Comparison of ENCODE assay signal across 11 cellular contexts in genomic region chr11:119099707-119100106, GRCh38. TPM values are rescaled to one million over a fixed set of nuclear protein-coding genes. Genes with fewer than 3 reads are reported as not detected.
DNase-seq lines count a peak whose midpoint lies in the region; ATAC-seq, FAIRE-seq and TF ChIP-seq lines count a peak whose summit lies in the region.
"Had no signal": no experiment of that assay in that cellular context is flagged by ENCODE, and none has a peak within 500 bp of the region (broad histone marks: within the 10 kb centered on the region; RNA-seq: fewer than 3 reads in every experiment).

No MANE protein-coding gene starts in this region.

- no TSS peak for BruUV-seq in GM12878 (replicated peaks; lab: Mats Ljungman, UMichigan)

- H3K36me3 Mint-ChIP-seq in activated naive CD4-positive, alpha-beta T cell treated with anti-CD3 and anti-CD28 coated beads, Interleukin-2, amount 10 ng/mL, durations not matched to agents 7 days and 5 days: peaks cover 44% of the 10 kb centered on the region
- H3K36me3 Mint-ChIP-seq in stimulated activated effector memory CD8-positive, alpha-beta T cell treated with anti-CD3 and anti-CD28 coated beads, Interleukin-12 subunit alpha, Interleukin-12 subunit beta, amount 100 ng/mL, for 72 hours: peaks cover 72% of the 10 kb centered on the region

- RAD21 ChIA-PET in GM12878 (lab: Charles Lee; ENCODE audit: unreplicated experiment): interaction anchor here (0.8 kb wide), 1 partner anchor 9 kb away, joined by 3 read pairs; no protein-coding TSS in a partner anchor

- H3K4me3 Mint-ChIP-seq in activated naive CD4-positive, alpha-beta T cell treated with anti-CD3 and anti-CD28 coated beads, Interleukin-2, amount 10 ng/mL, durations not matched to agents 7 days and 5 days: peak overlapping the region; percentile 92
- H3K4me3 Mint-ChIP-seq in stimulated activated effector memory CD8-positive, alpha-beta T cell treated with anti-CD3 and anti-CD28 coated beads, Interleukin-12 subunit alpha, Interleukin-12 subunit beta, amount 100 ng/mL, for 72 hours: peak overlapping the region; percentile 88

- TF ChIP-seq EP300 in GM12878 (IDR thresholded peaks at IDR 0.05; ENCODE audit: borderline replicate concordance in 1 of 2, control insufficient read depth in 1 of 2, low read depth in 2 of 2, low read length in 2 of 2): no peak

- POLR2A ChIA-PET in GM12878 (lab: Charles Lee): interaction anchor here (1.0 to 6.8 kb wide), 4 partner anchors 12 to 81 kb away, joined by 3 to 69 read pairs (median 4); partner anchors contain the start of genes HMBS and TRAPPC4

- in situ Hi-C loops in GM12878 (cut with MboI): no loop called here

- peak overlapping the region; percentile 36 for H3K27ac ChIP-seq in OCI-LY1 (ENCODE audit: low read depth, low read length, poor library complexity, severe bottlenecking)
- no peak overlapping the region for H3K27ac ChIP-seq in GM12878 (ENCODE audit: control insufficient read depth, insufficient read depth)

- TF ChIP-seq CTCF in OCI-LY1 (IDR thresholded peaks at IDR 0.05; ENCODE audit: low read length) (no peak), GM12878 (IDR thresholded peaks at IDR 0.05 in 2 of 3, conservative IDR thresholded peaks at IDR 0.05 in 1 of 3; ENCODE audit: control insufficient read depth in 2 of 3, extremely low read depth in 1 of 3, insufficient read depth in 1 of 3, low read depth in 3 of 3, low read length in 3 of 3) (no peak)

- H3K27me3 Mint-ChIP-seq in activated naive CD4-positive, alpha-beta T cell treated with anti-CD3 and anti-CD28 coated beads, Interleukin-2, amount 10 ng/mL, durations not matched to agents 7 days and 5 days: peaks cover 9% of the 10 kb centered on the region

- H3K36me3 ChIP-seq in OCI-LY1 (ENCODE audit: insufficient read depth, low read length) (peaks cover 36% of the 10 kb centered on the region), GM12878 (ENCODE audit: control insufficient read depth in 2 of 2, insufficient read depth in 2 of 2, low read length in 1 of 2) (peaks cover 6 to 7% of the 10 kb centered on the region in 2 experiments; a peak in 3 of 4 replicates)

- SMC1A ChIA-PET in GM12878 (lab: Charles Lee; ENCODE audit: uncharacterized antibody, unreplicated experiment): interaction anchor here (0.7 to 1.1 kb wide), 3 partner anchors 15 to 80 kb away, joined by 3 to 4 read pairs (median 3); partner anchors contain the start of gene HMBS

- H3K9me3 ChIP-seq in OCI-LY1 (ENCODE audit: low read length) (no peaks in the 10 kb centered on the region), GM12878 (replicated peaks; ENCODE audit: control insufficient read depth, insufficient read depth, low read length) (no peaks in the 10 kb centered on the region)

- no peaks in the 10 kb centered on the region for H3K9me2 ChIP-seq in OCI-LY1 (ENCODE audit: low read depth, low read length)

- peaks cover 70% of the 10 kb centered on the region for H3K4me1 Mint-ChIP-seq in activated naive CD4-positive, alpha-beta T cell treated with anti-CD3 and anti-CD28 coated beads, Interleukin-2, amount 10 ng/mL, durations not matched to agents 7 days and 5 days
- peaks cover 40% of the 10 kb centered on the region for H3K4me1 Mint-ChIP-seq in stimulated activated effector memory CD8-positive, alpha-beta T cell treated with anti-CD3 and anti-CD28 coated beads, Interleukin-12 subunit alpha, Interleukin-12 subunit beta, amount 100 ng/mL, for 72 hours

- 33% methylated on average over 2 of the region's 6 CpGs for WGBS in GM12878 (ENCODE audit: insufficient coverage, insufficient replicate concordance, low lambda C conversion rate, missing lambda C conversion rate)

- no peaks in the 10 kb centered on the region; the same call in 1 of the 2 replicates for H3F3A ChIP-seq in OCI-LY1 (ENCODE audit: insufficient read depth, low read length)

- H3K79me2 ChIP-seq in OCI-LY1 (ENCODE audit: insufficient read depth, low read length) (peaks cover 5% of the 10 kb centered on the region; the same call in 1 of the 2 replicates), GM12878 (ENCODE audit: control insufficient read depth, insufficient read depth, low read length) (peaks cover 29% of the 10 kb centered on the region)

- peak overlapping the region; percentile 97; the same call in 1 of the 2 replicates for H3K4me2 ChIP-seq in OCI-LY1 (ENCODE audit: low read length)
- H3K4me2 ChIP-seq in GM12878 (ENCODE audit: control insufficient read depth, insufficient read depth): peak overlapping the region; percentile 90

- no peak for DNase-seq in activated naive CD4-positive, alpha-beta T cell treated with anti-CD3 and anti-CD28 coated beads, Interleukin-2, amount 10 ng/mL, durations not matched to agents 7 days and 5 days
- no peak for DNase-seq in activated naive CD4-positive, alpha-beta T cell treated with Interleukin-2 at 50 U/mL for 16 hours
- no peak for DNase-seq in GM12878 (ENCODE audit: low read depth, low spot score)
- DNase-seq in stimulated activated effector memory CD8-positive, alpha-beta T cell treated with anti-CD3 and anti-CD28 coated beads, Interleukin-12 subunit alpha, Interleukin-12 subunit beta, amount 100 ng/mL, for 72 hours (ENCODE audit: low spot score in 2 of 2): no peak
- DNase-seq in HuH-7.5 (ENCODE audit: low spot score): no peak
- no peak for DNase-seq in effector CD4-positive, alpha-beta T cell
- DNase-seq in activated gamma-delta T cell treated with Interleukin-2 at 50 U/mL for 16 hours: no peak
- DNase-seq: effector memory CD4-positive, alpha-beta T cell; occipital lobe; stimulated activated CD4-positive, alpha-beta T cell treated with anti-CD3 and anti-CD28 coated beads, Interleukin-15, amount 100 ng/mL, for 24 hours had no signal

- H4K20me1 ChIP-seq in OCI-LY1 (ENCODE audit: insufficient read depth, low read length) (no peaks in the 10 kb centered on the region), GM12878 (ENCODE audit: control insufficient read depth, insufficient read depth) (no peaks in the 10 kb centered on the region)

- H3K9me3 Mint-ChIP-seq in activated naive CD4-positive, alpha-beta T cell treated with anti-CD3 and anti-CD28 coated beads, Interleukin-2, amount 10 ng/mL, durations not matched to agents 7 days and 5 days: no peaks in the 10 kb centered on the region
- H3K9me3 Mint-ChIP-seq in stimulated activated effector memory CD8-positive, alpha-beta T cell treated with anti-CD3 and anti-CD28 coated beads, Interleukin-12 subunit alpha, Interleukin-12 subunit beta, amount 100 ng/mL, for 72 hours: no peaks in the 10 kb centered on the region

- no peak overlapping the region; the same call in 1 of the 2 replicates for H3K9ac ChIP-seq in OCI-LY1 (ENCODE audit: low read length)
- no peak overlapping the region for H3K9ac ChIP-seq in GM12878 (ENCODE audit: control insufficient read depth, insufficient read depth, low read length)

- no peak for TF ChIP-seq RAD21 in GM12878 (IDR thresholded peaks at IDR 0.05; ENCODE audit: insufficient read depth, low read depth, low read length)

- peaks cover 47% of the 10 kb centered on the region for H3K4me1 ChIP-seq in OCI-LY1 (ENCODE audit: insufficient read depth, low read length, severe bottlenecking)
- peaks cover 20% of the 10 kb centered on the region for H3K4me1 ChIP-seq in GM12878 (ENCODE audit: control insufficient read depth, insufficient read depth, low read length)

- CTCF ChIA-PET in activated naive CD4-positive, alpha-beta T cell treated with anti-CD3 and anti-CD28 coated beads, Interleukin-2, amount 10 ng/mL, durations not matched to agents 7 days and 5 days (lab: Charles Lee): interaction anchor here (0.6 to 1.7 kb wide), 5 partner anchors 9 to 61 kb away, joined by 3 to 6 read pairs (median 3); no protein-coding TSS in a partner anchor
- CTCF ChIA-PET in GM12878 (lab: Yijun Ruan, JAX): interaction anchor here (0.7 to 1.7 kb wide), 10 partner anchors 9 to 226 kb away, joined by 3 to 13 read pairs (median 4); partner anchors contain the start of genes HINFP and VPS11

- intact Hi-C loops in GM12878 (cut with micrococcal nuclease; ENCODE audit: unreplicated experiment): loop anchor here (5.0 kb wide), 2 partner anchors 82 to 172 kb away; partner anchors contain the start of genes BCL9L, RPS25 and TRAPPC4

- H3K4me3 ChIP-seq in OCI-LY1 (ENCODE audit: low read depth, low read length, poor library complexity, severe bottlenecking): peak overlapping the region; percentile 98
- peak overlapping the region; percentile 97; the same call in 1 of the 2 replicates for H3K4me3 ChIP-seq in GM12878

- ATAC-seq in GM12878: no peak
- no peak for ATAC-seq in stimulated activated effector memory CD8-positive, alpha-beta T cell treated with anti-CD3 and anti-CD28 coated beads, Interleukin-12 subunit alpha, Interleukin-12 subunit beta, amount 100 ng/mL, for 72 hours

- H2AFZ ChIP-seq in OCI-LY1 (ENCODE audit: low read length) (no peak overlapping the region), GM12878 (ENCODE audit: control insufficient read depth, low read depth, low read length) (no peak overlapping the region)

- peak overlapping the region; percentile 64 for H3K27ac Mint-ChIP-seq in activated naive CD4-positive, alpha-beta T cell treated with anti-CD3 and anti-CD28 coated beads, Interleukin-2, amount 10 ng/mL, durations not matched to agents 7 days and 5 days
- H3K27ac Mint-ChIP-seq in stimulated activated effector memory CD8-positive, alpha-beta T cell treated with anti-CD3 and anti-CD28 coated beads, Interleukin-12 subunit alpha, Interleukin-12 subunit beta, amount 100 ng/mL, for 72 hours: peak overlapping the region; percentile 97

- no peaks in the 10 kb centered on the region for H3K27me3 ChIP-seq in OCI-LY1 (ENCODE audit: insufficient read depth, low read length)
- H3K27me3 ChIP-seq in GM12878 (replicated peaks in 1 of 2; ENCODE audit: control insufficient read depth in 2 of 2, insufficient read depth in 2 of 2, low read length in 1 of 2): no peaks in the 10 kb centered on the region

- no peak for FAIRE-seq in GM12878 (lab: Jason Lieb, UNC)

- TF ChIP-seq POLR2A in GM12878 (IDR thresholded peaks at IDR 0.05; ENCODE audit: low read depth, low read length): no peak

RNA-seq across cellular contexts. Expression of gene DPAGT1, which starts 1.9 kb away (rescaled TPM):
- 45.8 and 50.1 TPM in 2 replicates for total RNA-seq in GM12878 (2013; cell fraction: nucleolus; rRNA removed)
- total RNA-seq in GM12878 (2014; rRNA removed): 34.8 and 38.3 TPM in 2 replicates
- 16.9 and 20.5 TPM in 2 replicates for total RNA-seq in GM12878 (2014; rRNA removed; fragmentation: Illumina TruSeq; extraction: Trizol)
- 46.6 and 54.8 TPM in 2 replicates for total RNA-seq in GM12878 (2021)
- 18.8 TPM for polyA plus RNA-seq in GM12878 (2011; ENCODE audit: low read depth)
- 36.2 and 65.5 TPM in 2 replicates for polyA plus RNA-seq in GM12878 (2011; rRNA removed)
- polyA plus RNA-seq in GM12878 (2011; cell fraction: cytosol; rRNA removed): 80.5 and 114 TPM in 2 replicates
- 206 and 226 TPM in 2 replicates for polyA plus RNA-seq in GM12878 (2011; cell fraction: nucleus; rRNA removed)
- polyA plus RNA-seq in GM12878 (2012): 20.7 and 24.9 TPM in 2 replicates
- polyA plus RNA-seq in GM12878 (2014; fragmentation: Illumina TruSeq; extraction: Trizol): 53.7 and 54.1 TPM in 2 replicates
- polyA plus RNA-seq in GM12878 (2014; fragmentation: Nextera tagmentation; extraction: Ambion mirVana): 10 to 100 TPM; 33.0 to 47.8 TPM
- polyA plus RNA-seq in GM12878 (2014; rRNA removed): 48.9 and 57.6 TPM in 2 replicates
- 10 to 100 TPM; 93.1 to 95.6 TPM for polyA plus RNA-seq in GM12878 (2016; fragmentation: Nextera tagmentation; extraction: Ambion mirVana)
- 59.2 and 67.6 TPM in 2 replicates for polyA minus RNA-seq in GM12878 (2011; rRNA and poly(A)+ RNA removed)
- 12.3 and 27.4 TPM in 2 replicates for polyA minus RNA-seq in GM12878 (2011; cell fraction: cytosol; rRNA and poly(A)+ RNA removed)
- 46.2 and 64.6 TPM in 2 replicates for polyA minus RNA-seq in GM12878 (2011; cell fraction: nucleus; rRNA and poly(A)+ RNA removed)

RNA-seq across cellular contexts. Expression of gene C2CD2L, which starts 7.4 kb away (rescaled TPM):
- 17.0 and 19.5 TPM in 2 replicates for total RNA-seq in GM12878 (2013; cell fraction: nucleolus; rRNA removed)
- total RNA-seq in GM12878 (2014; rRNA removed): 4.7 and 4.9 TPM in 2 replicates
- 3.9 and 4.8 TPM in 2 replicates for total RNA-seq in GM12878 (2014; rRNA removed; fragmentation: Illumina TruSeq; extraction: Trizol)
- 9.6 and 11.0 TPM in 2 replicates for total RNA-seq in GM12878 (2021)
- polyA plus RNA-seq in GM12878 (2011; ENCODE audit: low read depth): 2.8 TPM
- polyA plus RNA-seq in GM12878 (2011; rRNA removed): 2.9 and 5.2 TPM in 2 replicates
- polyA plus RNA-seq in GM12878 (2011; cell fraction: cytosol; rRNA removed): 6.3 and 7.7 TPM in 2 replicates
- 30.6 and 39.5 TPM in 2 replicates for polyA plus RNA-seq in GM12878 (2011; cell fraction: nucleus; rRNA removed)
- 5.1 and 6.4 TPM in 2 replicates for polyA plus RNA-seq in GM12878 (2012)
- 2.7 and 7.3 TPM in 2 replicates for polyA plus RNA-seq in GM12878 (2014; fragmentation: Illumina TruSeq; extraction: Trizol)
- under 1 TPM; 0.21 to 0.42 TPM for polyA plus RNA-seq in GM12878 (2014; fragmentation: Nextera tagmentation; extraction: Ambion mirVana)
- 7.4 and 10.5 TPM in 2 replicates for polyA plus RNA-seq in GM12878 (2014; rRNA removed)
- 1 to 10 TPM; 3.1 to 5.5 TPM for polyA plus RNA-seq in GM12878 (2016; fragmentation: Nextera tagmentation; extraction: Ambion mirVana)
- 6.0 and 14.5 TPM in 2 replicates for polyA minus RNA-seq in GM12878 (2011; rRNA and poly(A)+ RNA removed)
- polyA minus RNA-seq in GM12878 (2011; cell fraction: cytosol; rRNA and poly(A)+ RNA removed): 3.7 and 5.4 TPM in 2 replicates
- polyA minus RNA-seq in GM12878 (2011; cell fraction: nucleus; rRNA and poly(A)+ RNA removed): 15.1 and 20.1 TPM in 2 replicates

RNA-seq across cellular contexts. Expression of gene HMBS, which starts 15.0 kb away (rescaled TPM):
- total RNA-seq in GM12878 (2013; cell fraction: nucleolus; rRNA removed): 13.3 and 13.5 TPM in 2 replicates
- total RNA-seq in GM12878 (2014; rRNA removed) (15.8 and 20.8 TPM in 2 replicates), GM12878 (2014; rRNA removed; fragmentation: Illumina TruSeq; extraction: Trizol) (20.3 and 21.2 TPM in 2 replicates), GM12878 (2021) (50.6 and 53.0 TPM in 2 replicates)
- 18.7 TPM for polyA plus RNA-seq in GM12878 (2011; ENCODE audit: low read depth)
- polyA plus RNA-seq in GM12878 (2011; rRNA removed) (39.6 and 52.0 TPM in 2 replicates), GM12878 (2014; fragmentation: Illumina TruSeq; extraction: Trizol) (39.3 and 47.4 TPM in 2 replicates), GM12878 (2014; fragmentation: Nextera tagmentation; extraction: Ambion mirVana) (10 to 100 TPM; 17.7 to 27.6 TPM), GM12878 (2014; rRNA removed) (54.5 and 63.0 TPM in 2 replicates), GM12878 (2016; fragmentation: Nextera tagmentation; extraction: Ambion mirVana) (10 to 100 TPM; 92.4 to 96.7 TPM)
- polyA plus RNA-seq in GM12878 (2011; cell fraction: cytosol; rRNA removed): 65.9 and 86.7 TPM in 2 replicates
- 84.9 and 101 TPM in 2 replicates for polyA plus RNA-seq in GM12878 (2011; cell fraction: nucleus; rRNA removed)
- polyA plus RNA-seq in GM12878 (2012): 19.2 and 23.6 TPM in 2 replicates
- 39.4 and 52.7 TPM in 2 replicates for polyA minus RNA-seq in GM12878 (2011; rRNA and poly(A)+ RNA removed)
- polyA minus RNA-seq in GM12878 (2011; cell fraction: cytosol; rRNA and poly(A)+ RNA removed): 16.6 and 17.5 TPM in 2 replicates
- polyA minus RNA-seq in GM12878 (2011; cell fraction: nucleus; rRNA and poly(A)+ RNA removed): 21.2 and 24.7 TPM in 2 replicates

RNA-seq across cellular contexts. Expression of gene HINFP, which starts 21.7 kb away (rescaled TPM):
- total RNA-seq in GM12878 (2013; cell fraction: nucleolus; rRNA removed): 91.4 and 92.0 TPM in 2 replicates
- total RNA-seq in GM12878 (2014; rRNA removed): 17.9 and 18.0 TPM in 2 replicates
- 12.2 and 15.1 TPM in 2 replicates for total RNA-seq in GM12878 (2014; rRNA removed; fragmentation: Illumina TruSeq; extraction: Trizol)
- total RNA-seq in GM12878 (2021): 16.1 and 24.5 TPM in 2 replicates
- 11.3 TPM for polyA plus RNA-seq in GM12878 (2011; ENCODE audit: low read depth)
- polyA plus RNA-seq in GM12878 (2011; rRNA removed): 16.2 and 25.9 TPM in 2 replicates
- polyA plus RNA-seq in GM12878 (2011; cell fraction: cytosol; rRNA removed): 30.6 and 33.3 TPM in 2 replicates
- 64.3 and 75.7 TPM in 2 replicates for polyA plus RNA-seq in GM12878 (2011; cell fraction: nucleus; rRNA removed)
- polyA plus RNA-seq in GM12878 (2012): 16.4 and 19.0 TPM in 2 replicates
- 18.1 and 18.6 TPM in 2 replicates for polyA plus RNA-seq in GM12878 (2014; fragmentation: Illumina TruSeq; extraction: Trizol)
- polyA plus RNA-seq in GM12878 (2014; fragmentation: Nextera tagmentation; extraction: Ambion mirVana): 10 to 100 TPM; 13.1 to 18.9 TPM
- 26.3 and 27.4 TPM in 2 replicates for polyA plus RNA-seq in GM12878 (2014; rRNA removed)
- polyA plus RNA-seq in GM12878 (2016; fragmentation: Nextera tagmentation; extraction: Ambion mirVana): 10 to 100 TPM; 17.9 to 18.6 TPM
- 28.8 and 39.4 TPM in 2 replicates for polyA minus RNA-seq in GM12878 (2011; rRNA and poly(A)+ RNA removed)
- polyA minus RNA-seq in GM12878 (2011; cell fraction: cytosol; rRNA and poly(A)+ RNA removed): 10.4 and 12.2 TPM in 2 replicates
- 28.4 and 41.1 TPM in 2 replicates for polyA minus RNA-seq in GM12878 (2011; cell fraction: nucleus; rRNA and poly(A)+ RNA removed)

RNA-seq across cellular contexts. Expression of gene VPS11, which starts 32.1 kb away (rescaled TPM):
- total RNA-seq in GM12878 (2013; cell fraction: nucleolus; rRNA removed): 28.5 and 34.5 TPM in 2 replicates
- total RNA-seq in GM12878 (2014; rRNA removed) (24.2 and 25.3 TPM in 2 replicates), GM12878 (2014; rRNA removed; fragmentation: Illumina TruSeq; extraction: Trizol) (24.4 and 24.9 TPM in 2 replicates), GM12878 (2021) (22.9 and 25.9 TPM in 2 replicates)
- 26.6 TPM for polyA plus RNA-seq in GM12878 (2011; ENCODE audit: low read depth)
- polyA plus RNA-seq in GM12878 (2011; rRNA removed) (8.1 and 15.8 TPM in 2 replicates), GM12878 (2014; fragmentation: Illumina TruSeq; extraction: Trizol) (25.1 and 25.8 TPM in 2 replicates), GM12878 (2014; fragmentation: Nextera tagmentation; extraction: Ambion mirVana) (10 to 100 TPM; 18.3 to 18.9 TPM), GM12878 (2014; rRNA removed) (26.4 and 30.3 TPM in 2 replicates), GM12878 (2016; fragmentation: Nextera tagmentation; extraction: Ambion mirVana) (10 to 100 TPM; 24.6 to 26.2 TPM)
- 22.4 and 23.1 TPM in 2 replicates for polyA plus RNA-seq in GM12878 (2011; cell fraction: cytosol; rRNA removed)
- 38.6 and 45.8 TPM in 2 replicates for polyA plus RNA-seq in GM12878 (2011; cell fraction: nucleus; rRNA removed)
- polyA plus RNA-seq in GM12878 (2012): 28.0 and 30.9 TPM in 2 replicates
- polyA minus RNA-seq in GM12878 (2011; rRNA and poly(A)+ RNA removed): 23.1 and 26.7 TPM in 2 replicates
- polyA minus RNA-seq in GM12878 (2011; cell fraction: cytosol; rRNA and poly(A)+ RNA removed): 6.8 and 11.9 TPM in 2 replicates
- polyA minus RNA-seq in GM12878 (2011; cell fraction: nucleus; rRNA and poly(A)+ RNA removed): 11.0 and 19.9 TPM in 2 replicates
